Comparison of ENCODE assay signal across 1 cellular context in the genomic region with DNA sequence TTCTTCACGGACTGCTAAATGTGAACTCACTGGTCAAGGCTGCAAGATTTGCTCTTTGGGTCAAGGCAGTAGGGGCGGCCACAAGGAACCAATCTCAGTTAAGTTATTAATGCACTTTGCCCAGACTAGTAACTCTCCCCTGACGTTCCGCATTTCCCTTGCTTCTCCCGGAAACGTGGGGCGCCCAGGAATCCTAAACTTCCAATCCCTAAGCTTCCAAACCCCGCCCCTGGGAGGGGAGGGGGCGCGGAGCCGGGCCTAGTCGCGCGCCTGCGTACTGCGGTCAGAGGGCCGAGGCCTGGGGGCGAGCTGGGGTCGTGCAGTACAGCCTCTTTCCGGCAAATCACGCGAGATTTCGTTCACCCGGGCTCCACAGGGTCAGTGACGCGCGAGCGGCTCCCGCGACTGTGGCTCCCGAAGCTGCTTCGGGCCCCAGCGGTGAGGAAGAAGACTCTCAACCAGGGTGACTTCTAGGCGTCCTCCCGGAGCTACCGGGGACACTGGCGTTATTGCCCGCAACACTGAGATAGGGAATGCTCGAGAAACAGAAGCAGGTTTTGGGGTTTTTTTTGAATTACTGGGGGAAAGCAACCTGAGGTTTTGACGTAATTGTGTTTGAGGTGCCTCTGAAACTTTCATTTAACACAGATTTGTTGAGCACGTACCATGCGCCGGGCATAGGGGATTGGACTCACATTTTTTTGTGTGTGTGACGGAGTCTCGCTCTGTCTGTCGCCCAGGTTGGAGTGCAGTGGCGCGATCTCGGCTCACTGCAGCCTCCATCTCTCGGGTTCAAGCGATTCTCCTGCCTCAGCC.
TF ChIP-seq lines count a peak whose summit lies in the region.

A gene (plus strand): TSS at position 265 of the 816 bp plus-strand sequence. CDS start 7,032 bp downstream, outside the sequence.

TF ChIP-seq in GM12878, 131 proteins besides CTCF, POLR2A, EP300 and RAD21 (continued from another document):
- TF ChIP-seq, protein P1, sequence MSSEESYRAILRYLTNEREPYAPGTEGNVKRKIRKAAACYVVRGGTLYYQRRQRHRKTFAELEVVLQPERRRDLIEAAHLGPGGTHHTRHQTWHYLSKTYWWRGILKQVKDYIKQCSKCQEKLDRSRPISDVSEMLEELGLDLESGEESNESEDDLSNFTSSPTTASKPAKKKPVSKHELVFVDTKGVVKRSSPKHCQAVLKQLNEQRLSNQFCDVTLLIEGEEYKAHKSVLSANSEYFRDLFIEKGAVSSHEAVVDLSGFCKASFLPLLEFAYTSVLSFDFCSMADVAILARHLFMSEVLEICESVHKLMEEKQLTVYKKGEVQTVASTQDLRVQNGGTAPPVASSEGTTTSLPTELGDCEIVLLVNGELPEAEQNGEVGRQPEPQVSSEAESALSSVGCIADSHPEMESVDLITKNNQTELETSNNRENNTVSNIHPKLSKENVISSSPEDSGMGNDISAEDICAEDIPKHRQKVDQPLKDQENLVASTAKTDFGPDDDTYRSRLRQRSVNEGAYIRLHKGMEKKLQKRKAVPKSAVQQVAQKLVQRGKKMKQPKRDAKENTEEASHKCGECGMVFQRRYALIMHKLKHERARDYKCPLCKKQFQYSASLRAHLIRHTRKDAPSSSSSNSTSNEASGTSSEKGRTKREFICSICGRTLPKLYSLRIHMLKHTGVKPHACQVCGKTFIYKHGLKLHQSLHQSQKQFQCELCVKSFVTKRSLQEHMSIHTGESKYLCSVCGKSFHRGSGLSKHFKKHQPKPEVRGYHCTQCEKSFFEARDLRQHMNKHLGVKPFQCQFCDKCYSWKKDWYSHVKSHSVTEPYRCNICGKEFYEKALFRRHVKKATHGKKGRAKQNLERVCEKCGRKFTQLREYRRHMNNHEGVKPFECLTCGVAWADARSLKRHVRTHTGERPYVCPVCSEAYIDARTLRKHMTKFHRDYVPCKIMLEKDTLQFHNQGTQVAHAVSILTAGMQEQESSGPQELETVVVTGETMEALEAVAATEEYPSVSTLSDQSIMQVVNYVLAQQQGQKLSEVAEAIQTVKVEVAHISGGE (CRISPR knock-in tag; IDR thresholded peaks at IDR 0.05): no peak
- TF ChIP-seq YBX1 (IDR thresholded peaks at IDR 0.05): no peak
- TF ChIP-seq, protein P2, sequence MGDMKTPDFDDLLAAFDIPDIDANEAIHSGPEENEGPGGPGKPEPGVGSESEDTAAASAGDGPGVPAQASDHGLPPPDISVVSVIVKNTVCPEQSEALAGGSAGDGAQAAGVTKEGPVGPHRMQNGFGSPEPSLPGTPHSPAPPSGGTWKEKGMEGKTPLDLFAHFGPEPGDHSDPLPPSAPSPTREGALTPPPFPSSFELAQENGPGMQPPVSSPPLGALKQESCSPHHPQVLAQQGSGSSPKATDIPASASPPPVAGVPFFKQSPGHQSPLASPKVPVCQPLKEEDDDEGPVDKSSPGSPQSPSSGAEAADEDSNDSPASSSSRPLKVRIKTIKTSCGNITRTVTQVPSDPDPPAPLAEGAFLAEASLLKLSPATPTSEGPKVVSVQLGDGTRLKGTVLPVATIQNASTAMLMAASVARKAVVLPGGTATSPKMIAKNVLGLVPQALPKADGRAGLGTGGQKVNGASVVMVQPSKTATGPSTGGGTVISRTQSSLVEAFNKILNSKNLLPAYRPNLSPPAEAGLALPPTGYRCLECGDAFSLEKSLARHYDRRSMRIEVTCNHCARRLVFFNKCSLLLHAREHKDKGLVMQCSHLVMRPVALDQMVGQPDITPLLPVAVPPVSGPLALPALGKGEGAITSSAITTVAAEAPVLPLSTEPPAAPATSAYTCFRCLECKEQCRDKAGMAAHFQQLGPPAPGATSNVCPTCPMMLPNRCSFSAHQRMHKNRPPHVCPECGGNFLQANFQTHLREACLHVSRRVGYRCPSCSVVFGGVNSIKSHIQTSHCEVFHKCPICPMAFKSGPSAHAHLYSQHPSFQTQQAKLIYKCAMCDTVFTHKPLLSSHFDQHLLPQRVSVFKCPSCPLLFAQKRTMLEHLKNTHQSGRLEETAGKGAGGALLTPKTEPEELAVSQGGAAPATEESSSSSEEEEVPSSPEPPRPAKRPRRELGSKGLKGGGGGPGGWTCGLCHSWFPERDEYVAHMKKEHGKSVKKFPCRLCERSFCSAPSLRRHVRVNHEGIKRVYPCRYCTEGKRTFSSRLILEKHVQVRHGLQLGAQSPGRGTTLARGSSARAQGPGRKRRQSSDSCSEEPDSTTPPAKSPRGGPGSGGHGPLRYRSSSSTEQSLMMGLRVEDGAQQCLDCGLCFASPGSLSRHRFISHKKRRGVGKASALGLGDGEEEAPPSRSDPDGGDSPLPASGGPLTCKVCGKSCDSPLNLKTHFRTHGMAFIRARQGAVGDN (IDR thresholded peaks at IDR 0.05): peak; percentile 37; the same call in 1 of the 2 replicates
- peak; percentile 70; the same call in 1 of the 2 replicates for TF ChIP-seq CREM (IDR thresholded peaks at IDR 0.05; ENCODE audit: low read depth)
- TF ChIP-seq NR2F1 (conservative IDR thresholded peaks at IDR 0.05): peak; percentile 84
- peak; percentile 77 for TF ChIP-seq ATF7 (IDR thresholded peaks at IDR 0.05; ENCODE audit: low read depth)
- no peak for TF ChIP-seq FOXK2 (IDR thresholded peaks at IDR 0.05)
- peak; percentile 91 for TF ChIP-seq TAF1 (IDR thresholded peaks at IDR 0.05; ENCODE audit: borderline replicate concordance, low read depth, low read length)
- no peak for TF ChIP-seq SP1 (IDR thresholded peaks at IDR 0.05; ENCODE audit: low read depth, low read length)
- TF ChIP-seq POU2F2 (IDR thresholded peaks at IDR 0.05; ENCODE audit: borderline replicate concordance, low read depth, low read length): peak; percentile 53; the same call in 1 of the 3 replicates
- TF ChIP-seq HCFC1 (IDR thresholded peaks at IDR 0.05; ENCODE audit: low read length): 0 out of 2 replicates have a peak, but pooled peaks have one; percentile 27
- TF ChIP-seq, protein P3, sequence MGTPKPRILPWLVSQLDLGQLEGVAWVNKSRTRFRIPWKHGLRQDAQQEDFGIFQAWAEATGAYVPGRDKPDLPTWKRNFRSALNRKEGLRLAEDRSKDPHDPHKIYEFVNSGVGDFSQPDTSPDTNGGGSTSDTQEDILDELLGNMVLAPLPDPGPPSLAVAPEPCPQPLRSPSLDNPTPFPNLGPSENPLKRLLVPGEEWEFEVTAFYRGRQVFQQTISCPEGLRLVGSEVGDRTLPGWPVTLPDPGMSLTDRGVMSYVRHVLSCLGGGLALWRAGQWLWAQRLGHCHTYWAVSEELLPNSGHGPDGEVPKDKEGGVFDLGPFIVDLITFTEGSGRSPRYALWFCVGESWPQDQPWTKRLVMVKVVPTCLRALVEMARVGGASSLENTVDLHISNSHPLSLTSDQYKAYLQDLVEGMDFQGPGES (IDR thresholded peaks at IDR 0.05): no peak
- TF ChIP-seq ESRRA (IDR thresholded peaks at IDR 0.05; ENCODE audit: low read length): no peak
- peak; percentile 77; the same call in 1 of the 2 replicates for TF ChIP-seq ZNF207 (IDR thresholded peaks at IDR 0.05; ENCODE audit: borderline replicate concordance)
- TF ChIP-seq BMI1 (IDR thresholded peaks at IDR 0.05; ENCODE audit: borderline replicate concordance): no peak
- no peak for TF ChIP-seq ZNF384 (IDR thresholded peaks at IDR 0.05; ENCODE audit: borderline replicate concordance, low read depth, low read length)
- TF ChIP-seq FOS (IDR thresholded peaks at IDR 0.05; ENCODE audit: borderline replicate concordance, extremely low read depth, insufficient read length): no peak
